3 cellular contexts compared by ENCODE assay signal in genomic region chr14:95014036-95014435, GRCh38.
"Had no signal": no experiment of that assay in that cellular context is flagged by ENCODE, and none has a peak within 500 bp of the region (broad histone marks: within the 10 kb centered on the region; RNA-seq: fewer than 3 reads in every experiment).

No MANE protein-coding gene starts in this region.

- H3K4me3 ChIP-seq: GM12878 had no signal

- ATAC-seq: GM12878 had no signal

- DNase-seq: GDM1, GF-D8 had no signal
